Comparison of ENCODE assay signal across 8 cellular contexts in genomic region chr20:36199293-36200257, GRCh38. TPM values are rescaled to one million over a fixed set of nuclear protein-coding genes. Genes with fewer than 3 reads are reported as not detected.
A peak's percentile ranks its signal among the peaks of the same experiment; 100 is the strongest.
DNase-seq lines count a peak whose midpoint lies in the region; ATAC-seq and TF ChIP-seq lines count a peak whose summit lies in the region.

No MANE protein-coding gene starts in this region.

- TF ChIP-seq EP300 in neural cell (conservative IDR thresholded peaks at IDR 0.05; ENCODE audit: poor library complexity, severe bottlenecking), result no peak

- no peaks in the 10 kb centered on the region for H3K9me2 ChIP-seq in neural cell (ENCODE audit: insufficient read depth, low read length)

- peak; percentile 24 for DNase-seq in DMS79 (lab: John Stamatoyannopoulos, UW)
- DNase-seq in Kasumi-1 (lab: John Stamatoyannopoulos, UW), result peak; percentile 69 to 73
- DNase-seq in Peyer's patch, result peak; percentile 72 to 94 (median 82)
- peak; percentile 74 for DNase-seq in activated T-cell treated with anti-CD3 and anti-CD28 coated beads, Interleukin-2, amount 50 U/mL, for 4 hours
- DNase-seq in fibroblast of peridontal ligament (ENCODE audit: extremely low read depth), result peak; percentile 80
- DNase-seq in stimulated activated naive CD4-positive, alpha-beta T cell treated with Interleukin-2 at 50 U/mL for 16 hours (lab: John Stamatoyannopoulos, UW), result peak; percentile 57

- H3K36me3 ChIP-seq in Peyer's patch (peaks cover 0 to 6% (median 0%) of the 10 kb centered on the region in 3 donors), neural cell (ENCODE audit: insufficient read depth, low read length) (peaks cover 12% of the 10 kb centered on the region)

- no peaks in the 10 kb centered on the region for H3K9me3 Mint-ChIP-seq in activated T-cell treated with anti-CD3 and anti-CD28 coated beads, Interleukin-2, amount 50 U/mL, for 4 hours

- no peaks in the 10 kb centered on the region for H4K20me1 ChIP-seq in neural cell (ENCODE audit: insufficient read depth)

- H3K4me1 Mint-ChIP-seq in activated T-cell treated with anti-CD3 and anti-CD28 coated beads, Interleukin-2, amount 50 U/mL, for 4 hours (ENCODE audit: low read depth), result peaks cover 5% of the 10 kb centered on the region

- TF ChIP-seq POLR2A in Peyer's patch (IDR thresholded peaks at IDR 0.05), result peak in 1 of 2 donors; percentile 11

- H3K9ac ChIP-seq in neural cell (ENCODE audit: low read length), result no peak overlapping the region

- H3K79me2 ChIP-seq in neural cell (replicated peaks; ENCODE audit: insufficient read depth, low read length), result no peaks in the 10 kb centered on the region

- no peak overlapping the region for H3K4me3 Mint-ChIP-seq in activated T-cell treated with anti-CD3 and anti-CD28 coated beads, Interleukin-2, amount 50 U/mL, for 4 hours

- TF ChIP-seq CTCF in Peyer's patch (IDR thresholded peaks at IDR 0.05) (peak; percentile 74 to 87 (median 82)), neural cell (IDR thresholded peaks at IDR 0.05; ENCODE audit: poor library complexity, severe bottlenecking) (peak; percentile 92)

- peak; percentile 89 for TF ChIP-seq RAD21 in neural cell (conservative IDR thresholded peaks at IDR 0.05)

- peak; percentile 69 to 78 for ATAC-seq in activated T-cell treated with anti-CD3 and anti-CD28 coated beads, Interleukin-2, amount 50 U/mL, for 4 hours
- no peak for ATAC-seq in GM18867 (IDR thresholded peaks at IDR 0.05; ENCODE audit: unreplicated experiment)

- H3K27ac ChIP-seq in Peyer's patch (no peak overlapping the region), neural cell (ENCODE audit: low read length) (no peak overlapping the region)

- no peaks in the 10 kb centered on the region for H3K9me3 ChIP-seq in Peyer's patch
- H3K9me3 ChIP-seq in neural cell (ENCODE audit: low read length), result no peaks in the 10 kb centered on the region

- peaks cover 3% of the 10 kb centered on the region for H3K27me3 Mint-ChIP-seq in activated T-cell treated with anti-CD3 and anti-CD28 coated beads, Interleukin-2, amount 50 U/mL, for 4 hours (ENCODE audit: low read depth)

- no peaks in the 10 kb centered on the region for H3K4me1 ChIP-seq in Peyer's patch

- no peaks in the 10 kb centered on the region for H3K36me3 Mint-ChIP-seq in activated T-cell treated with anti-CD3 and anti-CD28 coated beads, Interleukin-2, amount 50 U/mL, for 4 hours (ENCODE audit: insufficient read depth)

- no peaks in the 10 kb centered on the region for H3K27me3 ChIP-seq in Peyer's patch
- H3K27me3 ChIP-seq in neural cell (ENCODE audit: insufficient read depth, low read depth, low read length), result no peaks in the 10 kb centered on the region

- H3F3A ChIP-seq in neural cell (ENCODE audit: insufficient read depth, low read length, poor library complexity, severe bottlenecking), result no peaks in the 10 kb centered on the region

- H3K4me2 ChIP-seq in neural cell (ENCODE audit: low read length), result no peak overlapping the region

- H2AFZ ChIP-seq in neural cell (ENCODE audit: low read depth, low read length), result no peak overlapping the region

- H3K4me3 ChIP-seq in Peyer's patch (no peak overlapping the region), neural cell (ENCODE audit: low read length) (no peak overlapping the region)

TF ChIP-seq in neural cell, 6 proteins besides CTCF, POLR2A, EP300 and RAD21:
- TF ChIP-seq MXI1 (conservative IDR thresholded peaks at IDR 0.05; ENCODE audit: poor library complexity, severe bottlenecking) (no peak), SMC3 (conservative IDR thresholded peaks at IDR 0.05; ENCODE audit: poor library complexity) (peak; percentile 92)

RNA-seq across cellular contexts. Expression of gene AAR2, which starts 36.7 kb away (rescaled TPM):
- 10 to 100 TPM; 17.3 to 30.3 (median 29.5) TPM for total RNA-seq in Peyer's patch
- 10 to 100 TPM; 43.8 to 47.8 (median 45.6) TPM for total RNA-seq in activated T-cell treated with anti-CD3 and anti-CD28 coated beads, Interleukin-2, amount 50 U/mL, for 4 hours
- polyA plus RNA-seq in neural cell, result 25.4 and 28.1 TPM in 2 replicates
- 35.1 and 36.3 TPM in 2 replicates for polyA minus RNA-seq in neural cell

RNA-seq across cellular contexts. Expression of gene EPB41L1, which starts 45.0 kb away (rescaled TPM):
- 100 to 1,000 TPM in 1 of 4 donors, 10 to 100 TPM in 3; 23.1 to 104 (median 57.2) TPM for total RNA-seq in Peyer's patch
- under 1 TPM; 0.22 to 0.50 (median 0.33) TPM for total RNA-seq in activated T-cell treated with anti-CD3 and anti-CD28 coated beads, Interleukin-2, amount 50 U/mL, for 4 hours
- polyA plus RNA-seq in neural cell, result 38.2 and 57.8 TPM in 2 replicates
- 119 and 144 TPM in 2 replicates for polyA minus RNA-seq in neural cell

Comparison
In these comparisons a context has a peak if more than half of its experiments do, and no peak if none do; other contexts are left out.
1. DNase-seq: peak in every context shown above with its lines; median percentile 82 in Peyer's patch; 80 in fibroblast of peridontal ligament; 74 in activated T-cell treated with anti-CD3 and anti-CD28 coated beads, Interleukin-2, amount 50 U/mL, for 4 hours; 71 in Kasumi-1; 57 in stimulated activated naive CD4-positive, alpha-beta T cell treated with Interleukin-2 at 50 U/mL for 16 hours; 24 in DMS79.
2. RNA of gene EPB41L1, which starts 45.0 kb away (total RNA-seq): 23.1 to 104 TPM in Peyer's patch; 0.22 to 0.50 TPM in activated T-cell treated with anti-CD3 and anti-CD28 coated beads, Interleukin-2, amount 50 U/mL, for 4 hours; every median in the first group is over 10 times any median in the second.